In the genomic region with DNA sequence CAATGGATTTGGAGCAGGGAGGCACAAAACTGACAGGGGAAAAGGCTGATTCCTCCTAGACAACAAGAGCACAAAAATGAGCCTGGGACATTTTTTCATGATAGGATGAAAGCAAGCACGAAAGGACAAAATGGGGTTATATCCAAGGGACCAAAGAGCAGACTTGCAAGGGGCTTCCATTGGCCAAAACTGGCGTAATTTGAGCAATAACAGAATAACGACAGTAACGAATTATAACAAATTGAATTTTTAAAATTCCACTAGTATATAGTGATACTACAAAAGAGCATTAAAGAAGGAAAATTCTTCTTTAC, we compare ENCODE assay signal across 9 cellular contexts. TPM values are rescaled to one million over a fixed set of nuclear protein-coding genes. Genes with fewer than 3 reads are reported as not detected.
"Had no signal": no experiment of that assay in that cellular context is flagged by ENCODE, and none has a peak within 500 bp of the region (broad histone marks: within the 10 kb centered on the region; RNA-seq: fewer than 3 reads in every experiment).

No MANE protein-coding gene starts in this region.

- DNase-seq: activated naive CD4-positive, alpha-beta T cell treated with anti-CD3 and anti-CD28 coated beads, Interleukin-2, amount 50 U/mL, for 16 hours; activated T-cell treated with anti-CD3 and anti-CD28 coated beads, Interleukin-2, amount 50 U/mL, for 1 hour; effector memory CD4-positive, alpha-beta T cell had no signal

- H3K36me3 ChIP-seq: adrenal gland, gastroesophageal sphincter, right atrium auricular region, tibial artery had no signal

- H3K27me3 ChIP-seq: gastroesophageal sphincter, right atrium auricular region, tibial artery had no signal

- H3K4me3 ChIP-seq: adrenal gland, coronary artery, gastroesophageal sphincter, right atrium auricular region, tibial artery had no signal

- H3K4me1 ChIP-seq: adrenal gland, gastroesophageal sphincter, right atrium auricular region, tibial artery had no signal

- H3K9me3 ChIP-seq: adrenal gland, gastroesophageal sphincter, right atrium auricular region, tibial artery had no signal

- H3K27ac ChIP-seq: adrenal gland, coronary artery, gastroesophageal sphincter, right atrium auricular region, tibial artery had no signal

RNA-seq across cellular contexts. Expression of a gene that starts 10.3 kb away (rescaled TPM):
- total RNA-seq: T-helper 17 cell had no signal
